Comparison of ENCODE assay signal across 12 cellular contexts in the genomic region with DNA sequence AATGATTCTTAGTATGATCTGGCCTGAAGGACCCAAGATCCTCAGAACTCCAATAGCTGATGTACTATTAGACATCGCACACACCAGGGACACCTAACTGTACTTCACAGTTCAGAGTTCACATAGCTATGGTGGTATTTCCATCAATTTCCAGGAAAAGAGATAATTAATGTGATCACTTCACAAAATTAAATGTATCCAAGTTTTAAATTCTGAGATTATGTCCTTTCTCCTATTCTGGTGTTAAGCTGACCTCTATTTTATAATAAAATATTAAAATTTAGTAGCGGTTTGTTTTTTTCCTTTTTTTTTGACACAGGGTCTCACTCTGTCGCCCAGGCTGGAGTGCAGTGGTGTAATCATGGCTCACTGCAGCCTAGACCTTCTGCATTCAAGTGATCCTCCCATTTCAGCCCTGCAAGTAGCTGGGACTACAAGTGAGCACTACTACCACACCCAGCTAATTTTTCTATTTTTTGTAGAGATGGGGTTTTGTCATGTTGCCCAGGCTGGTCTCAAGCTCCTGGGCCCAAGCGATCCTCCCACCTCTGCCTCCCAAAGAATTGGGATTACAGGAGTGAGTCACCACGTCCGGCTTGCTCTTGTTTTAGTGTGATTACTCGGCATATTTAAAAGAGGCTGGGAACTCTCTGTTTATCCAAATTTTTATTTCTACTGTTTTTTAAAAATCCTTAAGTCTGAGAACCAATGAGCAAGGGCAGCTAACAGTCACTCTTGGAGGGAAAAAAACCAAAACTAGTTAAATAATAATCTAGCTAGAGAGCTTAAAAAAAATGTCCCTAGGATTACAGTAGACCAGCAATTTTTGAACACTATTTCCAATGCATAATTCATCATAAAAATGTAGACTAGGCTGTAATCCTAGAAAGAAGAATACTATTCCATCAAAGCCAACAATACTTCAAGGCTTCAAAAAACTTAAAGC. TPM values are rescaled to one million over a fixed set of nuclear protein-coding genes. Genes with fewer than 3 reads are reported as not detected.
DNase-seq lines count a peak whose midpoint lies in the region; ATAC-seq, FAIRE-seq and TF ChIP-seq lines count a peak whose summit lies in the region.
"Had no signal": no experiment of that assay in that cellular context is flagged by ENCODE, and none has a peak within 500 bp of the region (broad histone marks: within the 10 kb centered on the region; RNA-seq: fewer than 3 reads in every experiment).

No MANE protein-coding gene starts in this region.

- H3K9me1 ChIP-seq in IMR-90 (ENCODE audit: insufficient read depth, low read length), result peaks cover 25% of the 10 kb centered on the region

- H4K20me1 ChIP-seq in IMR-90 (ENCODE audit: insufficient read depth, low read length), result peaks cover 32% of the 10 kb centered on the region
- no peaks in the 10 kb centered on the region for H4K20me1 ChIP-seq in mammary epithelial cell (ENCODE audit: insufficient read depth, low read length)

- H3K23ac ChIP-seq in IMR-90 (ENCODE audit: low read depth, low read length), result no peak overlapping the region; the same call in 1 of the 2 replicates

- in situ Hi-C loops in IMR-90 (cut with MboI; ENCODE audit: low sequenced_read_pairs) (no loop called here), mammary epithelial cell (cut with MboI; ENCODE audit: low sequenced_read_pairs in 2 of 2) (no loop called here)

- no peak for TF ChIP-seq RAD21 in A549 (conservative IDR thresholded peaks at IDR 0.05 in 1 of 2, IDR thresholded peaks at IDR 0.05 in 1 of 2)
- no peak for TF ChIP-seq RAD21 in IMR-90 (IDR thresholded peaks at IDR 0.05; ENCODE audit: low read length)

- peaks cover 23 to 68% of the 10 kb centered on the region in 2 experiments for H3K79me1 ChIP-seq in IMR-90 (ENCODE audit: low read depth in 1 of 2, low read length in 2 of 2)

- no peak overlapping the region for H3K56ac ChIP-seq in IMR-90 (ENCODE audit: extremely low read depth, insufficient read depth, low read length)

- H2AK5ac ChIP-seq in IMR-90 (ENCODE audit: low read depth, low read length), result peak overlapping the region; percentile 27

- 0 out of 2 replicates have a peak overlapping the region, but pooled peaks have one; percentile 16 for H4K5ac ChIP-seq in IMR-90 (ENCODE audit: low read depth, low read length)

- intact Hi-C loops in IMR-90 (cut with micrococcal nuclease), result no loop called here
- intact Hi-C loops in mammary epithelial cell (cut with micrococcal nuclease), result no loop called here
- intact Hi-C loops in right cardiac atrium (cut with DNase I), result loop anchor here in 1 of 4 donors (5.0 kb wide), 1 partner anchor 39 kb away; no protein-coding TSS in a partner anchor

- TF ChIP-seq CTCF in A549 (IDR thresholded peaks at IDR 0.05) (no peak), IMR-90 (conservative IDR thresholded peaks at IDR 0.05; ENCODE audit: low read depth, low read length) (no peak), mammary epithelial cell (conservative IDR thresholded peaks at IDR 0.05 in 1 of 2, IDR thresholded peaks at IDR 0.05 in 1 of 2; ENCODE audit: extremely low read depth in 1 of 2, insufficient read depth in 1 of 2, low read depth in 1 of 2, low read length in 2 of 2) (no peak)

- TF ChIP-seq EP300 in A549 (IDR thresholded peaks at IDR 0.05), result no peak

- H3K27me3 ChIP-seq in IMR-90 (ENCODE audit: control insufficient read depth, insufficient read depth, low read length) (no peaks in the 10 kb centered on the region), mammary epithelial cell (ENCODE audit: insufficient read depth, low read length) (no peaks in the 10 kb centered on the region), right cardiac atrium (ENCODE audit: control insufficient read depth, insufficient read depth) (no peaks in the 10 kb centered on the region)
- H3K27me3 ChIP-seq: upper lobe of right lung had no signal

- peak overlapping the region; percentile 65; the same call in 1 of the 2 replicates for H2BK120ac ChIP-seq in IMR-90 (ENCODE audit: low read depth, low read length)

- peak overlapping the region in 1 of 2 experiments; percentile 62; a peak in 1 of 4 replicates for H4K8ac ChIP-seq in IMR-90 (ENCODE audit: low read depth in 2 of 2, low read length in 2 of 2)

- peak overlapping the region; percentile 57; the same call in 1 of the 2 replicates for H3K4ac ChIP-seq in IMR-90 (ENCODE audit: low read depth, low read length)

- H2BK20ac ChIP-seq in IMR-90 (ENCODE audit: low read depth, low read length), result 0 out of 2 replicates have a peak overlapping the region, but pooled peaks have one; percentile 45

- H4K91ac ChIP-seq in IMR-90 (ENCODE audit: insufficient read depth, low read depth, low read length), result no peak overlapping the region

- H2AK9ac ChIP-seq in IMR-90 (replicated peaks; ENCODE audit: low read depth, low read length, poor library complexity), result no peak overlapping the region

- H3K36me3 ChIP-seq in IMR-90 (ENCODE audit: control insufficient read depth, insufficient read depth, low read length), result no peaks in the 10 kb centered on the region
- H3K36me3 ChIP-seq in mammary epithelial cell (ENCODE audit: insufficient read depth, low read length), result peaks cover 3% of the 10 kb centered on the region
- H3K36me3 ChIP-seq: upper lobe of right lung had no signal

- H3K79me2 ChIP-seq in mammary epithelial cell (ENCODE audit: insufficient read depth, low read length), result peaks cover 96% of the 10 kb centered on the region

- H2AFZ ChIP-seq in IMR-90 (replicated peaks; ENCODE audit: low read length, poor library complexity) (no peak overlapping the region), mammary epithelial cell (ENCODE audit: low read depth, low read length) (no peak overlapping the region)

- FAIRE-seq in A549 (lab: Jason Lieb, UNC), result no peak

- dilution Hi-C loops in IMR-90 (cut with HindIII; ENCODE audit: low sequenced_read_pairs, unreplicated experiment), result no loop called here
- dilution Hi-C loops in mammary epithelial cell (cut with HindIII; ENCODE audit: low sequenced_read_pairs), result loop anchor here (10.0 kb wide), 1 partner anchor 53 kb away; no protein-coding TSS in a partner anchor

- H2BK5ac ChIP-seq in IMR-90 (ENCODE audit: low read depth, low read length, poor library complexity, severe bottlenecking), result peak overlapping the region; percentile 48

- no peak for TF ChIP-seq POLR2A in A549 (IDR thresholded peaks at IDR 0.05; ENCODE audit: low read length)
- no peak for TF ChIP-seq POLR2A in IMR-90 (IDR thresholded peaks at IDR 0.05; ENCODE audit: low read depth, low read length)

- POLR2A ChIA-PET in A549 (lab: Yijun Ruan, JAX) (no interaction called here), IMR-90 (lab: Charles Lee; ENCODE audit: unreplicated experiment) (no interaction called here)

- H3K4me2 ChIP-seq in A549, result peak overlapping the region; percentile 62
- no peak overlapping the region for H3K4me2 ChIP-seq in IMR-90 (ENCODE audit: low read depth, low read length)
- peak overlapping the region; percentile 40 for H3K4me2 ChIP-seq in mammary epithelial cell (ENCODE audit: insufficient read depth, low read depth, low read length)

- ATAC-seq in A549 (peak in 1 of 2 experiments; percentile 65; a peak in 3 of 6 replicates), IMR-90 (ENCODE audit: low read depth) (peak; percentile 75), right cardiac atrium (peak; percentile 39 to 81), GM21528 (IDR thresholded peaks at IDR 0.05; ENCODE audit: low FRiP score, unreplicated experiment) (no peak), GM18870 (IDR thresholded peaks at IDR 0.05; ENCODE audit: unreplicated experiment) (no peak), GM21576 (IDR thresholded peaks at IDR 0.05; ENCODE audit: unreplicated experiment) (no peak)
- ATAC-seq: upper lobe of right lung had no signal

- 47% methylated on average over 7 of the region's 7 CpGs for WGBS in A549 (ENCODE audit: missing lambda C conversion rate)
- no CpG with 5 or more reads among the region's 7 CpGs for WGBS in IMR-90 (ENCODE audit: extremely low coverage in 2 of 2, insufficient read length in 1 of 2), 2 experiments
- WGBS in mammary epithelial cell (ENCODE audit: low coverage, missing lambda C conversion rate), result 62% methylated on average over 6 of the region's 7 CpGs
- 51% methylated on average over 7 of the region's 7 CpGs for WGBS in right cardiac atrium

- peaks cover 43% of the 10 kb centered on the region for H3K4me1 ChIP-seq in A549
- H3K4me1 ChIP-seq in IMR-90 (ENCODE audit: control insufficient read depth, insufficient read depth, low read length), result peaks cover 23% of the 10 kb centered on the region
- peaks cover 50% of the 10 kb centered on the region for H3K4me1 ChIP-seq in mammary epithelial cell (ENCODE audit: insufficient read depth, low read length)
- H3K4me1 ChIP-seq in right cardiac atrium (ENCODE audit: control insufficient read depth, insufficient read depth, low read length), result peaks cover 19% of the 10 kb centered on the region

- H3K18ac ChIP-seq in IMR-90 (ENCODE audit: low read depth, low read length), result peak overlapping the region; percentile 41; the same call in 1 of the 2 replicates

- H3K4me3 ChIP-seq in A549, result no peak overlapping the region
- H3K4me3 ChIP-seq in IMR-90 (ENCODE audit: insufficient read depth, low read depth, low read length), result no peak overlapping the region
- no peak overlapping the region for H3K4me3 ChIP-seq in mammary epithelial cell (replicated peaks in 1 of 3; ENCODE audit: insufficient read depth in 1 of 3, low read depth in 2 of 3, low read length in 3 of 3)
- H3K4me3 ChIP-seq in right cardiac atrium (ENCODE audit: low read length), result no peak overlapping the region
- H3K4me3 ChIP-seq: upper lobe of right lung had no signal

- peak overlapping the region; percentile 88; the same call in 2 of the 3 replicates for H2BK15ac ChIP-seq in IMR-90 (ENCODE audit: low read depth, low read length)

- peak overlapping the region; percentile 62 to 72 for H3K27ac ChIP-seq in A549
- no peak overlapping the region for H3K27ac ChIP-seq in IMR-90 (ENCODE audit: insufficient read depth, low read length)
- H3K27ac ChIP-seq in mammary epithelial cell (ENCODE audit: insufficient read depth, low read depth, low read length), result peak overlapping the region; percentile 44
- peak overlapping the region; percentile 79 for H3K27ac ChIP-seq in right cardiac atrium (ENCODE audit: low read length)
- H3K27ac ChIP-seq: upper lobe of right lung had no signal

- CTCF ChIA-PET in A549 (lab: Yijun Ruan, JAX) (no interaction called here), IMR-90 (lab: Yijun Ruan, JAX) (no interaction called here), mammary epithelial cell (lab: Charles Lee; ENCODE audit: low non-redundant PET) (interaction anchor here (0.6 kb wide), 1 partner anchor 107 kb away, joined by 3 read pairs; no protein-coding TSS in a partner anchor)

- H3K9ac ChIP-seq in IMR-90 (ENCODE audit: low read depth, low read length) (no peak overlapping the region), mammary epithelial cell (ENCODE audit: insufficient read depth, low read length) (no peak overlapping the region)

- H3K9me3 ChIP-seq in A549 (no peaks in the 10 kb centered on the region), IMR-90 (ENCODE audit: control insufficient read depth, insufficient read depth, low read length) (no peaks in the 10 kb centered on the region), mammary epithelial cell (replicated peaks; ENCODE audit: insufficient read depth, low read length) (no peaks in the 10 kb centered on the region), right cardiac atrium (ENCODE audit: control insufficient read depth, low read length) (no peaks in the 10 kb centered on the region)
- H3K9me3 ChIP-seq: upper lobe of right lung had no signal

- peak overlapping the region; percentile 70; the same call in 1 of the 2 replicates for H3K14ac ChIP-seq in IMR-90 (replicated peaks; ENCODE audit: low read depth, low read length)

- peak in 1 of 2 experiments; percentile 29 for DNase-seq in A549 (ENCODE audit: low read depth in 1 of 2, low spot score in 1 of 2)
- DNase-seq in IMR-90, result peak; percentile 77
- peak; percentile 66 for DNase-seq in mammary epithelial cell
- peak in 1 of 3 donors; percentile 44 for DNase-seq in right cardiac atrium
- DNase-seq in SW480 (ENCODE audit: low spot score), result no peak
- DNase-seq: cortex of kidney, KBM-7, NCI-H446 treated with DMSO at 0.1 percent for 48 hours, upper lobe of right lung had no signal

- BruUV-seq in IMR-90 (replicated peaks; lab: Mats Ljungman, UMichigan), result no TSS peak
- BruUV-seq in mammary epithelial cell (replicated peaks; lab: Mats Ljungman, UMichigan), result no TSS peak

RNA-seq across cellular contexts. Expression of gene KIF13A, which starts 16.0 kb away (rescaled TPM):
- polyA plus RNA-seq in A549 (2011; rRNA removed), result 38.4 and 39.4 TPM in 2 replicates
- 14.4 and 16.7 TPM in 2 replicates for polyA plus RNA-seq in A549 (2012; cell fraction: cytosol; rRNA removed)
- polyA plus RNA-seq in A549 (2012; cell fraction: nucleus; rRNA removed), result 9.6 and 14.6 TPM in 2 replicates
- 28.3 to 30.2 TPM (median 28.6 TPM) in 3 replicates for polyA plus RNA-seq in A549 (2017; fragmentation: RNase III; extraction: RNeasy Plus Mini Kit Qiagen cat#74134 plus additional on column Dnase treatment)
- 40.1 and 42.6 TPM in 2 replicates for polyA minus RNA-seq in A549 (2011; rRNA and poly(A)+ RNA removed)
- total RNA-seq in IMR-90 (2012; rRNA removed), result 51.8 and 53.0 TPM in 2 replicates
- 22.5 and 23.3 TPM in 2 replicates for polyA plus RNA-seq in IMR-90 (2012; rRNA removed)
- 8.8 and 10.9 TPM in 2 replicates for polyA plus RNA-seq in IMR-90 (2012; cell fraction: cytosol; rRNA removed)
- 8.3 and 25.8 TPM in 2 replicates for polyA plus RNA-seq in IMR-90 (2012; cell fraction: nucleus; rRNA removed; ENCODE audit: low replicate concordance)
- total RNA-seq in mammary epithelial cell, result 10 to 100 TPM; 71.2 to 85.5 TPM
- polyA plus RNA-seq in mammary epithelial cell, result 36.9 TPM
- 69.5 TPM for polyA minus RNA-seq in mammary epithelial cell
- total RNA-seq in right cardiac atrium, result 10 to 100 TPM; 59.8 to 79.6 (median 73.3) TPM
- 27.2 TPM for polyA plus RNA-seq in right cardiac atrium

Comparison
In these comparisons a context has a peak if more than half of its experiments do, and no peak if none do; other contexts are left out.
1. ATAC-seq: peak in IMR-90 (single experiment) and right cardiac atrium (2 of 2); none in GM21528 (single experiment), GM18870 (single experiment) and GM21576 (single experiment).